Comparison of ENCODE assay signal across 9 cellular contexts in the genomic region with DNA sequence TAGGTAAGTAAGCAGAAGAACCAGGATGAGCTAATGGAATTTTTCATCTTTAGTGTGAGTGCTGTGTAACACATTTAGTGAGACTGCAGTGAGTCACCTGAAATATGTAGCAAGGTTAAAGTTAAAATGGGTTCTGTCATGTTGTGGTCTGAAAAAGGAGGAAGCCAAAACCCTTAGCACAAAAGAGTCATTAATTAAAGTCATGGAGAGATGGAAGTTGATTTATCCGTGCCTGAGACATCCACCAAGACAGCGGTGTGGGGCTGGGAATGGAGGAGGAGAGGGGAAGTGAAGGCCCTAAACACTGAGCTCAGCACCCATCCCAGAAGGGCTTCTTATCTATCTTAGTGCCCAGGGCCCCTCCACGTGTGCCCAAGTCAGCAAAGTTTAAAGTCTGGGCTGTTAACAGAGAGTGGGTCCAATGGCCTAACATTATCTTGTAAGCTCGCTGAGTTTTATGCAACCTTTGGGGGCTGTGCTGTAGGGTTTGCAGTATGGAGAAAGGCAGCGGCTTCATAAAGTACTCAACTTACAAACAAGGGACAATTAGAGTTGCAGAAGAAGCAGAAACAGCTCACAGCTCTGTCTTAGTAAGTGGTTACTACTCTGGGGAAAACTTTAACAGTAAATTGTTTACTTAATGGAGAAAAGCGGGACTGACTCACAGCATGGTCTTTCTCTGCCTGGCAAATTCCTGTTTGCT. TPM values are rescaled to one million over a fixed set of nuclear protein-coding genes. Genes with fewer than 3 reads are reported as not detected.
A peak's percentile ranks its signal among the peaks of the same experiment; 100 is the strongest.
DNase-seq lines count a peak whose midpoint lies in the region; ATAC-seq and TF ChIP-seq lines count a peak whose summit lies in the region.
"Had no signal": no experiment of that assay in that cellular context is flagged by ENCODE, and none has a peak within 500 bp of the region (broad histone marks: within the 10 kb centered on the region; RNA-seq: fewer than 3 reads in every experiment).

No MANE protein-coding gene starts in this region.

- H3K36me3 ChIP-seq in SJSA1 (peaks cover 21% of the 10 kb centered on the region), esophagus muscularis mucosa (peaks cover 0 to 19% (median 7%) of the 10 kb centered on the region in 4 donors)

- peak overlapping the region; percentile 77 for H3K27ac Mint-ChIP-seq in stimulated activated effector memory CD8-positive, alpha-beta T cell treated with anti-CD3 and anti-CD28 coated beads, Interleukin-12 subunit alpha, Interleukin-12 subunit beta, amount 100 ng/mL, for 72 hours

- H3K4me1 Mint-ChIP-seq in stimulated activated effector memory CD8-positive, alpha-beta T cell treated with anti-CD3 and anti-CD28 coated beads, Interleukin-12 subunit alpha, Interleukin-12 subunit beta, amount 100 ng/mL, for 72 hours: peaks cover 18% of the 10 kb centered on the region

- ATAC-seq in stimulated activated effector memory CD8-positive, alpha-beta T cell treated with anti-CD3 and anti-CD28 coated beads, Interleukin-12 subunit alpha, Interleukin-12 subunit beta, amount 100 ng/mL, for 72 hours: peak; percentile 99
- ATAC-seq in HG02938 (IDR thresholded peaks at IDR 0.05; ENCODE audit: unreplicated experiment) (no peak), GM18870 (IDR thresholded peaks at IDR 0.05; ENCODE audit: unreplicated experiment) (no peak)

- H3K4me3 ChIP-seq in SJSA1: no peak overlapping the region
- no peak overlapping the region for H3K4me3 ChIP-seq in esophagus muscularis mucosa

- no peak for TF ChIP-seq POLR2A in esophagus muscularis mucosa (IDR thresholded peaks at IDR 0.05; ENCODE audit: low read depth)

- peaks cover 100% of the 10 kb centered on the region for H3K36me3 Mint-ChIP-seq in stimulated activated effector memory CD8-positive, alpha-beta T cell treated with anti-CD3 and anti-CD28 coated beads, Interleukin-12 subunit alpha, Interleukin-12 subunit beta, amount 100 ng/mL, for 72 hours

- peaks cover 23% of the 10 kb centered on the region for H3K4me1 ChIP-seq in SJSA1 (replicated peaks)
- H3K4me1 ChIP-seq in esophagus muscularis mucosa: peaks cover 0 to 53% (median 28%) of the 10 kb centered on the region in 4 donors

- H3K27me3 ChIP-seq in SJSA1 (replicated peaks) (no peaks in the 10 kb centered on the region), esophagus muscularis mucosa (no peaks in the 10 kb centered on the region)

- TF ChIP-seq EP300 in esophagus muscularis mucosa (IDR thresholded peaks at IDR 0.05): no peak

- 51% methylated on average over 6 of the region's 6 CpGs for WGBS in esophagus muscularis mucosa

- H3K9me3 ChIP-seq in SJSA1 (replicated peaks) (no peaks in the 10 kb centered on the region), esophagus muscularis mucosa (no peaks in the 10 kb centered on the region)

- H3K4me3 Mint-ChIP-seq in stimulated activated effector memory CD8-positive, alpha-beta T cell treated with anti-CD3 and anti-CD28 coated beads, Interleukin-12 subunit alpha, Interleukin-12 subunit beta, amount 100 ng/mL, for 72 hours: no peak overlapping the region

- DNase-seq in HCEC 1CT (peak; percentile 97), SJSA1 (ENCODE audit: low read depth in 1 of 2, low spot score in 2 of 2) (peak; percentile 59 to 78), esophagus muscularis mucosa (ENCODE audit: extremely low spot score) (no peak), anterior cingulate cortex (lab: John Stamatoyannopoulos, UW) (no peak), NCI-H1694 (lab: John Stamatoyannopoulos, UW) (no peak)
- DNase-seq in stimulated activated effector memory CD8-positive, alpha-beta T cell treated with anti-CD3 and anti-CD28 coated beads, Interleukin-12 subunit alpha, Interleukin-12 subunit beta, amount 100 ng/mL, for 72 hours (ENCODE audit: low spot score in 2 of 2): no peak
- DNase-seq: activated CD4-positive, alpha-beta T cell treated with anti-CD3 and anti-CD28 coated beads, Interleukin-2, amount 50 U/mL, for 48 hours had no signal

- no peak for TF ChIP-seq CTCF in esophagus muscularis mucosa (IDR thresholded peaks at IDR 0.05)

- no peaks in the 10 kb centered on the region for H3K9me3 Mint-ChIP-seq in stimulated activated effector memory CD8-positive, alpha-beta T cell treated with anti-CD3 and anti-CD28 coated beads, Interleukin-12 subunit alpha, Interleukin-12 subunit beta, amount 100 ng/mL, for 72 hours

- intact Hi-C loops in esophagus muscularis mucosa (cut with DNase I): loop anchor here (10.0 kb wide), 1 partner anchor 78 kb away; no protein-coding TSS in a partner anchor

- H3K27ac ChIP-seq in SJSA1 (peak overlapping the region; percentile 78), esophagus muscularis mucosa (replicated peaks in 1 of 4) (peak overlapping the region; percentile 66 to 85 (median 78))

RNA-seq across cellular contexts. Expression of a gene that starts 9.3 kb away (rescaled TPM):
- total RNA-seq in SJSA1 (2014; rRNA removed; shearing (Covaris generic)): 29.8 and 54.1 TPM in 2 replicates
- 10 to 100 TPM; 21.6 to 53.2 (median 26.1) TPM for total RNA-seq in esophagus muscularis mucosa

RNA-seq across cellular contexts. Expression of a gene that starts 45.7 kb away (rescaled TPM):
- 113 and 123 TPM in 2 replicates for total RNA-seq in SJSA1 (2014; rRNA removed; shearing (Covaris generic))
- 1 to 10 TPM in 3 of 4 donors, under 1 TPM in 1; 0.42 to 3.8 (median 2.2) TPM for total RNA-seq in esophagus muscularis mucosa

Comparison
In these comparisons a context has a peak if more than half of its experiments do, and no peak if none do; other contexts are left out.
1. DNase-seq: peak in HCEC 1CT (single experiment) and SJSA1 (2 of 2); none in esophagus muscularis mucosa (single experiment), stimulated activated effector memory CD8-positive, alpha-beta T cell treated with anti-CD3 and anti-CD28 coated beads, Interleukin-12 subunit alpha, Interleukin-12 subunit beta, amount 100 ng/mL, for 72 hours (0 of 2), anterior cingulate cortex (0 of 58) and NCI-H1694 (single experiment).
2. RNA of a gene that starts 45.7 kb away (total RNA-seq): 113 to 123 TPM in SJSA1; 0.42 to 3.8 TPM in esophagus muscularis mucosa; every median in the first group is over 10 times any median in the second.